14 cellular contexts compared by ENCODE assay signal in genomic region chr4:121185960-121186359, GRCh38. TPM values are rescaled to one million over a fixed set of nuclear protein-coding genes. Genes with fewer than 3 reads are reported as not detected.
DNase-seq lines count a peak whose midpoint lies in the region; ATAC-seq and TF ChIP-seq lines count a peak whose summit lies in the region.
"Had no signal": no experiment of that assay in that cellular context is flagged by ENCODE, and none has a peak within 500 bp of the region (broad histone marks: within the 10 kb centered on the region; RNA-seq: fewer than 3 reads in every experiment).

No MANE protein-coding gene starts in this region.

- no peaks in the 10 kb centered on the region for H3K27me3 Mint-ChIP-seq in natural killer cell (ENCODE audit: low read depth in 2 of 2)
- H3K27me3 Mint-ChIP-seq: activated T-cell treated with anti-CD3 and anti-CD28 coated beads, Interleukin-2, amount 50 U/mL, for 24 hours; effector memory CD8-positive, alpha-beta T cell had no signal

- intact Hi-C loops in natural killer cell (cut with micrococcal nuclease): loop anchor here (10.0 kb wide), 1 partner anchor 1111 kb away; no protein-coding TSS in a partner anchor

- no peaks in the 10 kb centered on the region for H3K9me3 ChIP-seq in MG63

- no peaks in the 10 kb centered on the region for H3K36me3 ChIP-seq in MG63
- H3K36me3 ChIP-seq: brain microvascular endothelial cell had no signal

- no peaks in the 10 kb centered on the region; the same call in 1 of the 2 replicates for H3K27me3 ChIP-seq in MG63
- H3K27me3 ChIP-seq: brain microvascular endothelial cell had no signal

- no peak for DNase-seq in natural killer cell
- DNase-seq in activated naive CD4-positive, alpha-beta T cell treated with anti-CD3 and anti-CD28 coated beads, Interleukin-2, amount 50 U/mL, for 16 hours: no peak
- DNase-seq in NCI-H1694 treated with DMSO at 0.1 percent for 48 hours (lab: John Stamatoyannopoulos, UW): no peak
- DNase-seq in MG63: no peak
- no peak for DNase-seq in 8988T
- DNase-seq: activated T-cell treated with anti-CD3 and anti-CD28 coated beads, Interleukin-2, amount 50 U/mL, for 24 hours; brain microvascular endothelial cell; effector memory CD8-positive, alpha-beta T cell; NCI-H1092; Right ventricle myocardium superior had no signal

- ATAC-seq in GM18861 (IDR thresholded peaks at IDR 0.05; ENCODE audit: unreplicated experiment) (peak; percentile 48), GM21723 (IDR thresholded peaks at IDR 0.05; ENCODE audit: unreplicated experiment) (peak; percentile 62), HG03175 (IDR thresholded peaks at IDR 0.05; ENCODE audit: unreplicated experiment) (peak; percentile 54), natural killer cell (no peak)
- ATAC-seq: effector memory CD8-positive, alpha-beta T cell had no signal

- peaks cover 57 to 63% of the 10 kb centered on the region in 2 donors for H3K4me1 Mint-ChIP-seq in natural killer cell

- H3K4me3 Mint-ChIP-seq in natural killer cell: no peak overlapping the region
- H3K4me3 Mint-ChIP-seq: activated T-cell treated with anti-CD3 and anti-CD28 coated beads, Interleukin-2, amount 50 U/mL, for 24 hours had no signal

- H3K27ac Mint-ChIP-seq in natural killer cell: peak overlapping the region; percentile 57 to 58
- H3K27ac Mint-ChIP-seq: activated T-cell treated with anti-CD3 and anti-CD28 coated beads, Interleukin-2, amount 50 U/mL, for 24 hours had no signal

- no peaks in the 10 kb centered on the region for H3K9me3 Mint-ChIP-seq in natural killer cell
- H3K9me3 Mint-ChIP-seq: activated T-cell treated with anti-CD3 and anti-CD28 coated beads, Interleukin-2, amount 50 U/mL, for 24 hours; effector memory CD8-positive, alpha-beta T cell had no signal

- no peak overlapping the region for H3K4me3 ChIP-seq in MG63

- TF ChIP-seq CTCF in natural killer cell (IDR thresholded peaks at IDR 0.05): no peak

- H3K36me3 Mint-ChIP-seq in natural killer cell: no peaks in the 10 kb centered on the region

RNA-seq across cellular contexts. Expression of gene TNIP3, which starts 21.8 kb away (rescaled TPM):
- 1 to 10 TPM in 1 of 3 donors, under 1 TPM in 2; 0.45 to 2.5 (median 0.64) TPM for total RNA-seq in natural killer cell
- not detected in 2 replicates for total RNA-seq in MG63 (2014; rRNA removed; shearing (Covaris generic); ENCODE audit: low replicate concordance)
- total RNA-seq: lower leg skin, Right ventricle myocardium superior had no signal

Comparison
In these comparisons a context has a peak if more than half of its experiments do, and no peak if none do; other contexts are left out.
1. ATAC-seq: peak in GM18861 (single experiment), GM21723 (single experiment) and HG03175 (single experiment); none in natural killer cell (0 of 3).